Comparison of ENCODE assay signal across 9 cellular contexts in genomic region chr1:180571832-180572636, GRCh38. TPM values are rescaled to one million over a fixed set of nuclear protein-coding genes. Genes with fewer than 3 reads are reported as not detected.
DNase-seq lines count a peak whose midpoint lies in the region; ATAC-seq and TF ChIP-seq lines count a peak whose summit lies in the region.
"Had no signal": no experiment of that assay in that cellular context is flagged by ENCODE, and none has a peak within 500 bp of the region (broad histone marks: within the 10 kb centered on the region; RNA-seq: fewer than 3 reads in every experiment).

No MANE protein-coding gene starts in this region.

- H3K4me2 ChIP-seq in fibroblast of lung (ENCODE audit: extremely low read depth, insufficient read depth, low read length) = peak overlapping the region; percentile 38

- peaks cover 5% of the 10 kb centered on the region for H3K4me1 ChIP-seq in fibroblast of lung (ENCODE audit: control insufficient read depth, extremely low read depth, insufficient read depth, low read length)
- H3K4me1 ChIP-seq: vagina had no signal

- no peak for TF ChIP-seq CTCF in fibroblast of lung (conservative IDR thresholded peaks at IDR 0.05 in 1 of 2, IDR thresholded peaks at IDR 0.05 in 1 of 2; ENCODE audit: low read depth in 1 of 2, low read length in 2 of 2)

- no peaks in the 10 kb centered on the region for H3K36me3 ChIP-seq in fibroblast of lung (ENCODE audit: control insufficient read depth, insufficient read depth, low read length)
- H3K36me3 ChIP-seq: vagina had no signal

- H3K27me3 ChIP-seq in fibroblast of lung (ENCODE audit: control insufficient read depth, insufficient read depth, low read length) = no peaks in the 10 kb centered on the region
- H3K27me3 ChIP-seq: vagina had no signal

- DNase-seq in activated CD4-positive, alpha-beta T cell treated with anti-CD3 and anti-CD28 coated beads for 48 hours = peak; percentile 70
- no peak for DNase-seq in activated CD4-positive, alpha-beta T cell treated with anti-CD3 and anti-CD28 coated beads, Interleukin-2, amount 50 U/mL, for 1 hour
- DNase-seq in SW480 (ENCODE audit: low spot score) (peak; percentile 39), fibroblast of lung (ENCODE audit: low read depth in 2 of 2) (peak in 1 of 2 donors; percentile 67), GM19240 (ENCODE audit: insufficient read length, low spot score) (no peak)
- peak; percentile 58 for DNase-seq in stimulated activated CD8-positive, alpha-beta memory T cell treated with anti-CD3 and anti-CD28 coated beads, Interleukin-4, amount 100 ng/mL, for 48 hours

- no peaks in the 10 kb centered on the region for H3K9me3 ChIP-seq in fibroblast of lung (ENCODE audit: control insufficient read depth, insufficient read depth, low read depth, low read length)
- H3K9me3 ChIP-seq: vagina had no signal

- H4K20me1 ChIP-seq in fibroblast of lung (ENCODE audit: control insufficient read depth, extremely low read depth, insufficient read depth, low read length) = no peaks in the 10 kb centered on the region

- H3K79me2 ChIP-seq in fibroblast of lung (ENCODE audit: control insufficient read depth, insufficient read depth, low read length) = no peaks in the 10 kb centered on the region

- H3K4me3 ChIP-seq in fibroblast of lung (replicated peaks in 1 of 4; ENCODE audit: control extremely low read depth in 1 of 4, insufficient read depth in 1 of 4, low read depth in 3 of 4, low read length in 4 of 4) = no peak overlapping the region
- H3K4me3 ChIP-seq: vagina had no signal

- no peak overlapping the region for H3K9ac ChIP-seq in fibroblast of lung (ENCODE audit: insufficient read depth, low read length)

- peak overlapping the region; percentile 48 for H3K27ac ChIP-seq in fibroblast of lung (ENCODE audit: insufficient read depth, low read length)
- H3K27ac ChIP-seq: vagina had no signal

- peak overlapping the region; percentile 70 for H2AFZ ChIP-seq in fibroblast of lung (ENCODE audit: low read length)

- ATAC-seq in HG03442 (IDR thresholded peaks at IDR 0.05; ENCODE audit: unreplicated experiment) (no peak), GM21515 (IDR thresholded peaks at IDR 0.05; ENCODE audit: unreplicated experiment) (no peak)

RNA-seq across cellular contexts. Expression of gene OVAAL, which starts 13.3 kb away (rescaled TPM):
- total RNA-seq in fibroblast of lung = not detected in 2 replicates
- polyA plus RNA-seq in fibroblast of lung = not detected in 2 replicates
- not detected in 2 replicates for polyA plus RNA-seq in fibroblast of lung (2012)
- not detected in 2 replicates for polyA minus RNA-seq in fibroblast of lung (ENCODE audit: low replicate concordance)
- total RNA-seq: vagina had no signal

RNA-seq across cellular contexts. Expression of gene XPR1, which starts 59.8 kb away (rescaled TPM):
- total RNA-seq in fibroblast of lung = 28.0 and 31.5 TPM in 2 replicates
- 17.3 and 18.4 TPM in 2 replicates for polyA plus RNA-seq in fibroblast of lung
- 11.7 and 13.9 TPM in 2 replicates for polyA plus RNA-seq in fibroblast of lung (2012)
- 15.8 and 16.8 TPM in 2 replicates for polyA minus RNA-seq in fibroblast of lung (ENCODE audit: low replicate concordance)

Comparison
In these comparisons a context has a peak if more than half of its experiments do, and no peak if none do; other contexts are left out.
1. DNase-seq: peak in activated CD4-positive, alpha-beta T cell treated with anti-CD3 and anti-CD28 coated beads for 48 hours (single experiment), SW480 (single experiment) and stimulated activated CD8-positive, alpha-beta memory T cell treated with anti-CD3 and anti-CD28 coated beads, Interleukin-4, amount 100 ng/mL, for 48 hours (single experiment); none in activated CD4-positive, alpha-beta T cell treated with anti-CD3 and anti-CD28 coated beads, Interleukin-2, amount 50 U/mL, for 1 hour (single experiment) and GM19240 (single experiment).